In the genomic region with DNA sequence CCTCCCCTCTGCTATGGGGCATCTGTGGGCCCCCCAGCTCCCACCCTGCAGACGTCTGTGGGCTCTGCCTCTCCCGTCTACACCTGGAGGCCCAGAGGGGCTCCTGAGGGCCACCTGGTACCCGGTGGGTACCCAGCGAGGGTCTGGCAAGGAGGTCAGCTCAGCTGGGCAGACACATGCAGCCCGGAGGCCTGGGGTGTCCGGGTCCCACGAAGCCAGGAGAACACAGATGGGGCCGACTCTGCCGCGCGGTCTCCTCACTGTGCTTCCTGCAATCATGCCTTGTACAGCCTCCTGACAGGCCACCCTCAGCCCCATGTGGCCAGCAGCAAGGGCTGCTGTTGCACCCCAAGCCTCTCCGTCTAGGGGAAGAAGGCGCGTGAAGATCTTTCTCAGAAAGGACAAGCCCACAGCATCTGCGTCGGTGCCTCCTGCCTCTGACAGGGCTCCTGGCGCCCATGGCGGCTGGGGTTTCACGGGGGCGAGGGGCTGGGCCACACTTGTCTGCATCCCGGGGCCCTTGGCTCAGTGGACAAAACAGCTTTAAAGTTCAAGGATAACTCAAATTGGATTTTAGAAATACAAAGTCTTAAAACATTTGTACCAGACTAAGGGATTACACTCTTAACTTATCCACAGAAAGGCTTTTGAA, we compare ENCODE assay signal across 23 cellular contexts.
"Had no signal": no experiment of that assay in that cellular context is flagged by ENCODE, and none has a peak within 500 bp of the region (broad histone marks: within the 10 kb centered on the region; RNA-seq: fewer than 3 reads in every experiment).

No MANE protein-coding gene starts in this region.

- H3K4me1 ChIP-seq: esophagus squamous epithelium, heart right ventricle, lower lobe of right lung, prostate gland, right atrium auricular region, sigmoid colon, testis, tibial artery had no signal

- ATAC-seq: left ventricle myocardium superior; naive thymus-derived CD8-positive, alpha-beta T cell had no signal

- H3K27me3 ChIP-seq: right atrium auricular region, sigmoid colon, testis had no signal

- H3K4me3 ChIP-seq: coronary artery, esophagus squamous epithelium, heart right ventricle, lower lobe of right lung, prostate gland, right atrium auricular region, sigmoid colon, testis, tibial artery had no signal

- H3K9me3 ChIP-seq: esophagus squamous epithelium, heart right ventricle, lower lobe of right lung, prostate gland, right atrium auricular region, sigmoid colon, testis, tibial artery had no signal

- H3K27ac ChIP-seq: coronary artery, esophagus squamous epithelium, heart right ventricle, lower lobe of right lung, prostate gland, right atrium auricular region, sigmoid colon, testis, tibial artery had no signal

- H3K36me3 ChIP-seq: esophagus squamous epithelium, heart right ventricle, lower lobe of right lung, prostate gland, right atrium auricular region, sigmoid colon, tibial artery had no signal

- H3K9me3 Mint-ChIP-seq: naive thymus-derived CD8-positive, alpha-beta T cell; neural crest cell; type B pancreatic cell had no signal

- H3K27ac Mint-ChIP-seq: naive thymus-derived CD8-positive, alpha-beta T cell; type B pancreatic cell had no signal

- DNase-seq: dermis blood vessel endothelial cell; effector memory CD4-positive, alpha-beta T cell; erythroblast; esophagus squamous epithelium; foreskin melanocyte; glutamatergic neuron; heart right ventricle; hippocampal formation; left ventricle myocardium superior; lower lobe of right lung; naive thymus-derived CD8-positive, alpha-beta T cell; sigmoid colon; stimulated activated CD4-positive, alpha-beta T cell treated with anti-CD3 and anti-CD28 coated beads, Interleukin-2, amount 100 ng/mL, for 24 hours; stimulated activated CD4-positive, alpha-beta T cell treated with anti-CD3 and anti-CD28 coated beads, Interleukin-4, amount 100 ng/mL, for 4 hours; stimulated activated naive CD4-positive, alpha-beta T cell; substantia nigra; testis; tibial artery had no signal

- H3K4me3 Mint-ChIP-seq: naive thymus-derived CD8-positive, alpha-beta T cell; neural crest cell; type B pancreatic cell had no signal
